1 cellular context compared by ENCODE assay signal in the genomic region with DNA sequence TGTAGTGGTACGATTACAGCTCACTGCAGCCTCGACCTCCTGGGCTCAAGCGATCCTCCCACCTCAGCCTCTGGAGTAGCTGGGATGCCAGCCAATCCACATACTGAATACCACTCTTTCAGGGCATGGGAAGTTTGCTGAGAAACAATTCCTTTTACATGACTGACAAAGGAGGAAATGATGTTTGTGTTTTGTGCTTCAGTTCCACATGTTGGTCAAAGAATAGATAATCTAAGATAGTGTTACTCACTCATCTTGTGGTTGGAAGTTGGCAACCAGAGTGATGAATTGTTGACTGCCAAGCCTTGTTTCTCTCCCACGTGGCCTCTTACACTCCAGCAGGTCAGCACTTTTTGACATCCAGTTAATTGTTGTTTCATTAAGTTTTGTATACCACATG.
TF ChIP-seq lines count a peak whose summit lies in the region.

No MANE protein-coding gene starts in this region.

TF ChIP-seq in HepG2, 621 proteins besides CTCF, POLR2A, EP300 and RAD21:
- TF ChIP-seq, protein P1, sequence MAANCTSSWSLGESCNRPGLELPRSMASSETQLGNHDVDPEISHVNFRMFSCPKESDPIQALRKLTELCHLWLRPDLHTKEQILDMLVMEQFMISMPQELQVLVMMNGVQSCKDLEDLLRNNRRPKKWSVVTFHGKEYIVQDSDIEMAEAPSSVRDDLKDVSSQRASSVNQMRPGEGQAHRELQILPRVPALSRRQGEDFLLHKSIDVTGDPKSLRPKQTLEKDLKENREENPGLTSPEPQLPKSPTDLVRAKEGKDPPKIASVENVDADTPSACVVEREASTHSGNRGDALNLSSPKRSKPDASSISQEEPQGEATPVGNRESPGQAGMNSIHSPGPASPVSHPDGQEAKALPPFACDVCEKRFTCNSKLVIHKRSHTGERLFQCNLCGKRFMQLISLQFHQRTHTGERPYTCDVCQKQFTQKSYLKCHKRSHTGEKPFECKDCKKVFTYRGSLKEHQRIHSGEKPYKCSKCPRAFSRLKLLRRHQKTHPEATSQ (CRISPR knock-in tag; IDR thresholded peaks at IDR 0.05; ENCODE audit: borderline replicate concordance): no peak
- TF ChIP-seq, protein P2, sequence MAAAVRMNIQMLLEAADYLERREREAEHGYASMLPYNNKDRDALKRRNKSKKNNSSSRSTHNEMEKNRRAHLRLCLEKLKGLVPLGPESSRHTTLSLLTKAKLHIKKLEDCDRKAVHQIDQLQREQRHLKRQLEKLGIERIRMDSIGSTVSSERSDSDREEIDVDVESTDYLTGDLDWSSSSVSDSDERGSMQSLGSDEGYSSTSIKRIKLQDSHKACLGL (CRISPR knock-in tag; IDR thresholded peaks at IDR 0.05): no peak
